ENCODE assay signal across 3 cellular contexts in the genomic region with DNA sequence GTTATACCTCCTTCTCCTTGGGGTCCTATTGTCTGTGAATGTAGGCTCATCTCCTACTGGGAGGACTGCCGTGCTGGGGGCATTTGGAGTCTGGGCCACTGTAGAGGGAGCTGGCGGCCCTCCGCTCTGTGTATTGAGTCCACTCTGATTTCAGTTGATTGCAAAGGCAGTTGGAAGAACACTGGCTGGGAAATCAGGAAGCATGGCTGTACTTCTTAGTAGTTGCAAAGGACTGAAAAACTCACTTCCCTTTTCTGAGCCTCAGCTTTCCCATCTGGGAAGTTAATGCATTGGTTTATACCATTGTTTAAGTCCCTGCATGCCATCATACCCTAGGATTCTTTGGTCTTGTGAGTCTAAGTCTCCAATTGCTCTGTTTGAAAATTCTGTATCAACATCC.
A peak's percentile ranks its signal among the peaks of the same experiment; 100 is the strongest.
TF ChIP-seq lines count a peak whose summit lies in the region.

No MANE protein-coding gene starts in this region.

TF ChIP-seq in GM23338, 12 proteins besides CTCF, POLR2A, EP300 and RAD21 (continues in another document):
- TF ChIP-seq, protein P1, sequence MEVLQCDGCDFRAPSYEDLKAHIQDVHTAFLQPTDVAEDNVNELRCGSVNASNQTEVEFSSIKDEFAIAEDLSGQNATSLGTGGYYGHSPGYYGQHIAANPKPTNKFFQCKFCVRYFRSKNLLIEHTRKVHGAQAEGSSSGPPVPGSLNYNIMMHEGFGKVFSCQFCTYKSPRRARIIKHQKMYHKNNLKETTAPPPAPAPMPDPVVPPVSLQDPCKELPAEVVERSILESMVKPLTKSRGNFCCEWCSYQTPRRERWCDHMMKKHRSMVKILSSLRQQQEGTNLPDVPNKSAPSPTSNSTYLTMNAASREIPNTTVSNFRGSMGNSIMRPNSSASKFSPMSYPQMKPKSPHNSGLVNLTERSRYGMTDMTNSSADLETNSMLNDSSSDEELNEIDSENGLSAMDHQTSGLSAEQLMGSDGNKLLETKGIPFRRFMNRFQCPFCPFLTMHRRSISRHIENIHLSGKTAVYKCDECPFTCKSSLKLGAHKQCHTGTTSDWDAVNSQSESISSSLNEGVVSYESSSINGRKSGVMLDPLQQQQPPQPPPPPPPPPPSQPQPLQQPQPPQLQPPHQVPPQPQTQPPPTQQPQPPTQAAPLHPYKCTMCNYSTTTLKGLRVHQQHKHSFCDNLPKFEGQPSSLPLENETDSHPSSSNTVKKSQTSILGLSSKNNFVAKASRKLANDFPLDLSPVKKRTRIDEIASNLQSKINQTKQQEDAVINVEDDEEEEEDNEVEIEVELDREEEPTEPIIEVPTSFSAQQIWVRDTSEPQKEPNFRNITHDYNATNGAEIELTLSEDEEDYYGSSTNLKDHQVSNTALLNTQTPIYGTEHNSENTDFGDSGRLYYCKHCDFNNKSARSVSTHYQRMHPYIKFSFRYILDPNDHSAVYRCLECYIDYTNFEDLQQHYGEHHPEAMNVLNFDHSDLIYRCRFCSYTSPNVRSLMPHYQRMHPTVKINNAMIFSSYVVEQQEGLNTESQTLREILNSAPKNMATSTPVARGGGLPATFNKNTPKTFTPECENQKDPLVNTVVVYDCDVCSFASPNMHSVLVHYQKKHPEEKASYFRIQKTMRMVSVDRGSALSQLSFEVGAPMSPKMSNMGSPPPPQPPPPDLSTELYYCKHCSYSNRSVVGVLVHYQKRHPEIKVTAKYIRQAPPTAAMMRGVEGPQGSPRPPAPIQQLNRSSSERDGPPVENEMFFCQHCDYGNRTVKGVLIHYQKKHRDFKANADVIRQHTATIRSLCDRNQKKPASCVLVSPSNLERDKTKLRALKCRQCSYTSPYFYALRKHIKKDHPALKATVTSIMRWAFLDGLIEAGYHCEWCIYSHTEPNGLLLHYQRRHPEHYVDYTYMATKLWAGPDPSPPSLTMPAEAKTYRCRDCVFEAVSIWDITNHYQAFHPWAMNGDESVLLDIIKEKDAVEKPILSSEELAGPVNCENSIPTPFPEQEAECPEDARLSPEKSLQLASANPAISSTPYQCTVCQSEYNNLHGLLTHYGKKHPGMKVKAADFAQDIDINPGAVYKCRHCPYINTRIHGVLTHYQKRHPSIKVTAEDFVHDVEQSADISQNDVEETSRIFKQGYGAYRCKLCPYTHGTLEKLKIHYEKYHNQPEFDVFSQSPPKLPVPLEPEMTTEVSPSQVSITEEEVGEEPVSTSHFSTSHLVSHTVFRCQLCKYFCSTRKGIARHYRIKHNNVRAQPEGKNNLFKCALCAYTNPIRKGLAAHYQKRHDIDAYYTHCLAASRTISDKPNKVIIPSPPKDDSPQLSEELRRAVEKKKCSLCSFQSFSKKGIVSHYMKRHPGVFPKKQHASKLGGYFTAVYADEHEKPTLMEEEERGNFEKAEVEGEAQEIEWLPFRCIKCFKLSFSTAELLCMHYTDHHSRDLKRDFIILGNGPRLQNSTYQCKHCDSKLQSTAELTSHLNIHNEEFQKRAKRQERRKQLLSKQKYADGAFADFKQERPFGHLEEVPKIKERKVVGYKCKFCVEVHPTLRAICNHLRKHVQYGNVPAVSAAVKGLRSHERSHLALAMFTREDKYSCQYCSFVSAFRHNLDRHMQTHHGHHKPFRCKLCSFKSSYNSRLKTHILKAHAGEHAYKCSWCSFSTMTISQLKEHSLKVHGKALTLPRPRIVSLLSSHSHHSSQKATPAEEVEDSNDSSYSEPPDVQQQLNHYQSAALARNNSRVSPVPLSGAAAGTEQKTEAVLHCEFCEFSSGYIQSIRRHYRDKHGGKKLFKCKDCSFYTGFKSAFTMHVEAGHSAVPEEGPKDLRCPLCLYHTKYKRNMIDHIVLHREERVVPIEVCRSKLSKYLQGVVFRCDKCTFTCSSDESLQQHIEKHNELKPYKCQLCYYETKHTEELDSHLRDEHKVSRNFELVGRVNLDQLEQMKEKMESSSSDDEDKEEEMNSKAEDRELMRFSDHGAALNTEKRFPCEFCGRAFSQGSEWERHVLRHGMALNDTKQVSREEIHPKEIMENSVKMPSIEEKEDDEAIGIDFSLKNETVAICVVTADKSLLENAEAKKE (CRISPR knock-in tag; IDR thresholded peaks at IDR 0.05): no peak
- no peak for TF ChIP-seq EZH2 (IDR thresholded peaks at IDR 0.05; ENCODE audit: low read depth, unreplicated experiment)
- TF ChIP-seq JUNB (IDR thresholded peaks at IDR 0.05; ENCODE audit: unreplicated experiment): no peak
- no peak for TF ChIP-seq CREB1 (CRISPR knock-in tag; IDR thresholded peaks at IDR 0.05; ENCODE audit: low read depth)
- no peak for TF ChIP-seq ZNF114 (CRISPR knock-in tag; IDR thresholded peaks at IDR 0.05)
- TF ChIP-seq POLR2AphosphoS5 (IDR thresholded peaks at IDR 0.05; ENCODE audit: low read depth): no peak
- TF ChIP-seq STAT1 (IDR thresholded peaks at IDR 0.05; ENCODE audit: unreplicated experiment): no peak
- no peak for TF ChIP-seq NANOG (IDR thresholded peaks at IDR 0.05; ENCODE audit: borderline replicate concordance)
- TF ChIP-seq EZH2phosphoT487 (IDR thresholded peaks at IDR 0.05; ENCODE audit: unreplicated experiment): no peak

TF ChIP-seq in K562, 482 proteins besides CTCF, POLR2A, EP300 and RAD21:
- peak; percentile 78 for TF ChIP-seq SPI1 (IDR thresholded peaks at IDR 0.05; ENCODE audit: borderline replicate concordance, low read depth, low read length)
- TF ChIP-seq ZNF395 (CRISPR knock-in tag; IDR thresholded peaks at IDR 0.05): no peak
- TF ChIP-seq ESRRB (CRISPR knock-in tag; IDR thresholded peaks at IDR 0.05; ENCODE audit: borderline replicate concordance): no peak
- no peak for TF ChIP-seq BRD4 (IDR thresholded peaks at IDR 0.05)

TF ChIP-seq in HepG2, 621 proteins besides CTCF, POLR2A, EP300 and RAD21:
- TF ChIP-seq NFE2 (CRISPR knock-in tag; IDR thresholded peaks at IDR 0.05) (no peak), ZSCAN30 (CRISPR knock-in tag; IDR thresholded peaks at IDR 0.05) (no peak), ZNF639 (CRISPR knock-in tag; conservative IDR thresholded peaks at IDR 0.05) (no peak), FOSL2 (CRISPR knock-in tag; IDR thresholded peaks at IDR 0.05) (no peak), RXRB (CRISPR knock-in tag; IDR thresholded peaks at IDR 0.05; ENCODE audit: borderline replicate concordance) (no peak), ZNF513 (CRISPR knock-in tag; conservative IDR thresholded peaks at IDR 0.05) (no peak), ZNF33B (CRISPR knock-in tag; IDR thresholded peaks at IDR 0.05) (no peak), ZBTB21 (CRISPR knock-in tag; IDR thresholded peaks at IDR 0.05) (no peak), FOXM1 (CRISPR knock-in tag; IDR thresholded peaks at IDR 0.05) (no peak), ZNF251 (CRISPR knock-in tag; IDR thresholded peaks at IDR 0.05) (no peak), MED8 (CRISPR knock-in tag; IDR thresholded peaks at IDR 0.05; ENCODE audit: insufficient replicate concordance) (no peak), CSRNP1 (CRISPR knock-in tag; IDR thresholded peaks at IDR 0.05) (no peak), NFIB (CRISPR knock-in tag; IDR thresholded peaks at IDR 0.05; ENCODE audit: borderline replicate concordance) (no peak), ZNF136 (CRISPR knock-in tag; IDR thresholded peaks at IDR 0.05; ENCODE audit: low read depth) (no peak)
- TF ChIP-seq, protein P2, sequence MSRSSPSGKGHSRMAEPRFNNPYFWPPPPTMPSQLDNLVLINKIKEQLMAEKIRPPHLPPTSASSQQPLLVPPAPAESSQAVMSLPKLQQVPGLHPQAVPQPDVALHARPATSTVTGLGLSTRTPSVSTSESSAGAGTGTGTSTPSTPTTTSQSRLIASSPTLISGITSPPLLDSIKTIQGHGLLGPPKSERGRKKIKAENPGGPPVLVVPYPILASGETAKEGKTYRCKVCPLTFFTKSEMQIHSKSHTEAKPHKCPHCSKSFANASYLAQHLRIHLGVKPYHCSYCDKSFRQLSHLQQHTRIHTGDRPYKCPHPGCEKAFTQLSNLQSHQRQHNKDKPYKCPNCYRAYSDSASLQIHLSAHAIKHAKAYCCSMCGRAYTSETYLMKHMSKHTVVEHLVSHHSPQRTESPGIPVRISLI (CRISPR knock-in tag; IDR thresholded peaks at IDR 0.05; ENCODE audit: borderline replicate concordance): no peak
- TF ChIP-seq, protein P3, sequence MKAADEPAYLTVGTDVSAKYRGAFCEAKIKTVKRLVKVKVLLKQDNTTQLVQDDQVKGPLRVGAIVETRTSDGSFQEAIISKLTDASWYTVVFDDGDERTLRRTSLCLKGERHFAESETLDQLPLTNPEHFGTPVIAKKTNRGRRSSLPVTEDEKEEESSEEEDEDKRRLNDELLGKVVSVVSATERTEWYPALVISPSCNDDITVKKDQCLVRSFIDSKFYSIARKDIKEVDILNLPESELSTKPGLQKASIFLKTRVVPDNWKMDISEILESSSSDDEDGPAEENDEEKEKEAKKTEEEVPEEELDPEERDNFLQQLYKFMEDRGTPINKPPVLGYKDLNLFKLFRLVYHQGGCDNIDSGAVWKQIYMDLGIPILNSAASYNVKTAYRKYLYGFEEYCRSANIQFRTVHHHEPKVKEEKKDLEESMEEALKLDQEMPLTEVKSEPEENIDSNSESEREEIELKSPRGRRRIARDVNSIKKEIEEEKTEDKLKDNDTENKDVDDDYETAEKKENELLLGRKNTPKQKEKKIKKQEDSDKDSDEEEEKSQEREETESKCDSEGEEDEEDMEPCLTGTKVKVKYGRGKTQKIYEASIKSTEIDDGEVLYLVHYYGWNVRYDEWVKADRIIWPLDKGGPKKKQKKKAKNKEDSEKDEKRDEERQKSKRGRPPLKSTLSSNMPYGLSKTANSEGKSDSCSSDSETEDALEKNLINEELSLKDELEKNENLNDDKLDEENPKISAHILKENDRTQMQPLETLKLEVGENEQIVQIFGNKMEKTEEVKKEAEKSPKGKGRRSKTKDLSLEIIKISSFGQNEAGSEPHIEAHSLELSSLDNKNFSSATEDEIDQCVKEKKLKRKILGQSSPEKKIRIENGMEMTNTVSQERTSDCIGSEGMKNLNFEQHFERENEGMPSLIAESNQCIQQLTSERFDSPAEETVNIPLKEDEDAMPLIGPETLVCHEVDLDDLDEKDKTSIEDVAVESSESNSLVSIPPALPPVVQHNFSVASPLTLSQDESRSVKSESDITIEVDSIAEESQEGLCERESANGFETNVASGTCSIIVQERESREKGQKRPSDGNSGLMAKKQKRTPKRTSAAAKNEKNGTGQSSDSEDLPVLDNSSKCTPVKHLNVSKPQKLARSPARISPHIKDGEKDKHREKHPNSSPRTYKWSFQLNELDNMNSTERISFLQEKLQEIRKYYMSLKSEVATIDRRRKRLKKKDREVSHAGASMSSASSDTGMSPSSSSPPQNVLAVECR (CRISPR knock-in tag; IDR thresholded peaks at IDR 0.05; ENCODE audit: borderline replicate concordance): no peak
TF ChIP-seq in HepG2: peak in this region for 0.
